In genomic region chr9:127503947-127504886, GRCh38 we compare ENCODE assay signal across 8 cellular contexts. TPM values are rescaled to one million over a fixed set of nuclear protein-coding genes. Genes with fewer than 3 reads are reported as not detected.
DNase-seq lines count a peak whose midpoint lies in the region; ATAC-seq, FAIRE-seq and TF ChIP-seq lines count a peak whose summit lies in the region.

No MANE protein-coding gene starts in this region.

- H3K36me3 ChIP-seq in DND-41 (ENCODE audit: insufficient read depth, low read length) = no peaks in the 10 kb centered on the region
- peaks cover 68% of the 10 kb centered on the region for H3K36me3 ChIP-seq in SJSA1
- H3K36me3 ChIP-seq in ovary = no peaks in the 10 kb centered on the region
- peaks cover 75% of the 10 kb centered on the region for H3K36me3 ChIP-seq in suprapubic skin

- H3K4me2 ChIP-seq in DND-41 (ENCODE audit: insufficient read depth, low read length) = no peak overlapping the region

- H3K4me3 ChIP-seq in DND-41 (ENCODE audit: low read depth in 1 of 2, low read length in 2 of 2) (no peak overlapping the region), SJSA1 (no peak overlapping the region), ovary (no peak overlapping the region), suprapubic skin (no peak overlapping the region)

- no peak overlapping the region for H3K9ac ChIP-seq in DND-41 (ENCODE audit: low read depth, low read length)

- TF ChIP-seq CTCF in DND-41 (IDR thresholded peaks at IDR 0.05; ENCODE audit: borderline replicate concordance, extremely low read depth, low read length, poor library complexity, severe bottlenecking) (peak; percentile 85), ovary (IDR thresholded peaks at IDR 0.05) (peak; percentile 87 to 94 (median 92)), suprapubic skin (IDR thresholded peaks at IDR 0.05) (peak; percentile 84 to 88)

- H3K4me1 ChIP-seq in DND-41 (ENCODE audit: insufficient read depth, low read length) (no peaks in the 10 kb centered on the region), SJSA1 (replicated peaks) (peaks cover 48% of the 10 kb centered on the region), ovary (ENCODE audit: insufficient read depth) (peaks cover 2% of the 10 kb centered on the region), suprapubic skin (peaks cover 18% of the 10 kb centered on the region)

- no peak for TF ChIP-seq EP300 in ovary (IDR thresholded peaks at IDR 0.05)
- TF ChIP-seq EP300 in suprapubic skin (IDR thresholded peaks at IDR 0.05) = no peak

- intact Hi-C loops in ovary (cut with DNase I) = loop anchor here (1.0 to 10.0 kb wide), 5 partner anchors 82 to 421 kb away; no protein-coding TSS in a partner anchor

- no peaks in the 10 kb centered on the region for H3K27me3 ChIP-seq in DND-41 (ENCODE audit: insufficient read depth, low read length, poor library complexity)
- H3K27me3 ChIP-seq in SJSA1 (replicated peaks) = no peaks in the 10 kb centered on the region
- no peaks in the 10 kb centered on the region for H3K27me3 ChIP-seq in ovary
- H3K27me3 ChIP-seq in suprapubic skin = no peaks in the 10 kb centered on the region

- DNase-seq in DND-41 = peak; percentile 73
- DNase-seq in M059J (ENCODE audit: low read depth) = peak; percentile 77
- DNase-seq in SJSA1 (ENCODE audit: low read depth in 1 of 2, low spot score in 2 of 2) = peak; percentile 79 to 93
- peak; percentile 92 for DNase-seq in activated effector memory CD4-positive, alpha-beta T cell treated with anti-CD3 and anti-CD28 coated beads, Interleukin-2, amount 50 U/mL, for 16 hours
- peak; percentile 65 to 72 for DNase-seq in frontal cortex (ENCODE audit: low spot score in 2 of 2)
- peak; percentile 83 to 92 (median 89) for DNase-seq in ovary
- DNase-seq in suprapubic skin (ENCODE audit: low spot score in 2 of 2) = peak in 1 of 2 donors; percentile 89

- no peaks in the 10 kb centered on the region for H3K79me2 ChIP-seq in DND-41 (ENCODE audit: insufficient read depth, low read length)

- H2AFZ ChIP-seq in DND-41 (ENCODE audit: low read depth, low read length) = no peak overlapping the region

- no peaks in the 10 kb centered on the region; the same call in 1 of the 2 replicates for H4K20me1 ChIP-seq in DND-41 (ENCODE audit: insufficient read depth, low read length)

- no peak overlapping the region for H3K27ac ChIP-seq in DND-41 (ENCODE audit: low read length)
- H3K27ac ChIP-seq in SJSA1 = peak overlapping the region; percentile 40
- H3K27ac ChIP-seq in ovary = peak overlapping the region in 1 of 2 donors; percentile 29
- no peak overlapping the region for H3K27ac ChIP-seq in suprapubic skin

- H3K9me3 ChIP-seq in DND-41 (ENCODE audit: insufficient read depth, low read length, severe bottlenecking) = no peaks in the 10 kb centered on the region
- no peaks in the 10 kb centered on the region for H3K9me3 ChIP-seq in SJSA1 (replicated peaks)
- H3K9me3 ChIP-seq in ovary = no peaks in the 10 kb centered on the region
- no peaks in the 10 kb centered on the region for H3K9me3 ChIP-seq in suprapubic skin

- TF ChIP-seq POLR2A in ovary (IDR thresholded peaks at IDR 0.05) (no peak), suprapubic skin (IDR thresholded peaks at IDR 0.05) (no peak)

- FAIRE-seq in frontal cortex (lab: Jason Lieb, UNC) = no peak

- WGBS in ovary, 3 donors = 50 to 51% (median 50%) methylated on average over 23 to 25 of the region's 25 CpGs
- WGBS in suprapubic skin = 49% methylated on average over 24 of the region's 25 CpGs

- ATAC-seq in DND-41 (ENCODE audit: insufficient read depth, low read depth) (peak; percentile 93), GM21390 (IDR thresholded peaks at IDR 0.05; ENCODE audit: unreplicated experiment) (no peak)

RNA-seq across cellular contexts. Expression of gene LRSAM1, which starts 52.9 kb away (rescaled TPM):
- total RNA-seq in M059J (2014; rRNA removed; shearing (Covaris generic)) = 9.5 and 12.4 TPM in 2 replicates
- 5.3 and 6.9 TPM in 2 replicates for total RNA-seq in SJSA1 (2014; rRNA removed; shearing (Covaris generic))
- total RNA-seq in frontal cortex = 23.6 TPM
- 10 to 100 TPM; 14.2 to 28.5 (median 20.9) TPM for total RNA-seq in ovary
- polyA plus RNA-seq in ovary = 10 to 100 TPM in 1 of 2 donors, 1 to 10 TPM in 1; 9.0 to 11.9 TPM
- 10 to 100 TPM; 31.2 to 84.7 (median 37.2) TPM for total RNA-seq in suprapubic skin

RNA-seq across cellular contexts. Expression of gene RPL12, which starts 53.0 kb away (rescaled TPM):
- 1,304 and 1,604 TPM in 2 replicates for total RNA-seq in M059J (2014; rRNA removed; shearing (Covaris generic))
- total RNA-seq in SJSA1 (2014; rRNA removed; shearing (Covaris generic)) = 1,639 and 1,700 TPM in 2 replicates
- 717 TPM for total RNA-seq in frontal cortex
- 1,000 to 10,000 TPM; 1,883 to 4,136 (median 2,145) TPM for total RNA-seq in ovary
- 1,000 to 10,000 TPM; 3,825 to 5,812 TPM for polyA plus RNA-seq in ovary
- total RNA-seq in suprapubic skin = 1,000 to 10,000 TPM; 2,291 to 3,774 (median 2,862) TPM
